33 cellular contexts compared by ENCODE assay signal in the genomic region with DNA sequence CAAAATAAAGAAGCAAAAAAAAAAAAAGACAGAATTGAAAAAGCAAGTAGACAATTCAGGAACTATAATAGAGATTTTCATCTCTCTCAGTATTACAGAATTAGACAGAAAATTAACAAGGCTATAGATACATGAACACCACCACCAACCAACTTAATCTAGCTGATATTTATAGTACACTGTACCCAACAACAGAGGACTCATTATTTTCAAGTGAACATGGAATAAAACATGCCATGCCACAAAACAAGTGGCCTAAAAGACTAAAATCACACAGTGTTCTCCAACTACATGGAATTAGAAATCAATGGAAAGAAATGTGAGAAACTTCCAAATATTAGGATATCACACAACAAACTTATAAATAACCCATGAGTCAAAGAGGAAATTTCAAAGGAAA.
"Had no signal": no experiment of that assay in that cellular context is flagged by ENCODE, and none has a peak within 500 bp of the region (broad histone marks: within the 10 kb centered on the region; RNA-seq: fewer than 3 reads in every experiment).

No MANE protein-coding gene starts in this region.

- H2AFZ ChIP-seq: hepatocyte had no signal

- H3K4me3 ChIP-seq: ascending aorta, coronary artery, dorsolateral prefrontal cortex, gastroesophageal sphincter, heart right ventricle, hepatocyte had no signal

- H3K27me3 Mint-ChIP-seq: activated B cell treated with CpG ODN at 0.5 μM for 24 hours; activated CD8-positive, alpha-beta T cell treated with anti-CD3 and anti-CD28 coated beads for 36 hours; activated naive CD4-positive, alpha-beta T cell treated with anti-CD3 and anti-CD28 coated beads, Interleukin-2, amount 10 ng/mL, durations not matched to agents 7 days and 5 days; activated naive CD8-positive, alpha-beta T cell treated with anti-CD3 and anti-CD28 coated beads, Interleukin-2, amount 10 ng/mL, durations not matched to agents 7 days and 5 days; activated T-cell treated with anti-CD3 and anti-CD28 coated beads, Interleukin-2, amount 50 U/mL, for 24 hours; central memory CD8-positive, alpha-beta T cell; dendritic cell treated with granulocyte-macrophage colony-stimulating factor and Interleukin-4, amounts not matched to agents 40 ng/mL and 50 ng/mL, for 4 days; T-helper 17 cell had no signal

- H3K27ac Mint-ChIP-seq: activated B cell treated with CpG ODN at 0.5 μM for 24 hours; activated CD8-positive, alpha-beta T cell treated with anti-CD3 and anti-CD28 coated beads for 36 hours; activated naive CD4-positive, alpha-beta T cell treated with anti-CD3 and anti-CD28 coated beads, Interleukin-2, amount 10 ng/mL, durations not matched to agents 7 days and 5 days; activated naive CD8-positive, alpha-beta T cell treated with anti-CD3 and anti-CD28 coated beads, Interleukin-2, amount 10 ng/mL, durations not matched to agents 7 days and 5 days; activated T-cell treated with anti-CD3 and anti-CD28 coated beads, Interleukin-2, amount 50 U/mL, for 24 hours; brain; dendritic cell treated with granulocyte-macrophage colony-stimulating factor and Interleukin-4, amounts not matched to agents 40 ng/mL and 50 ng/mL, for 4 days; endodermal cell; T-helper 2 cell treated with Interferon-gamma antibody and Interleukin-4, amounts not matched to agents 5 μg/mL and 100 μg/mL, for 36 hours had no signal

- ATAC-seq: activated CD4-positive, CD25-positive, alpha-beta regulatory T cell treated with anti-CD3 and anti-CD28 coated beads, Interleukin-2, amount 50 U/mL, for 24 hours; activated CD8-positive, alpha-beta T cell treated with anti-CD3 and anti-CD28 coated beads for 36 hours; activated naive CD4-positive, alpha-beta T cell treated with anti-CD3 and anti-CD28 coated beads, Interleukin-2, amount 50 U/mL, for 72 hours; esophagus mucosa; foreskin keratinocyte; gastroesophageal sphincter; T-helper 17 cell had no signal

- H3K4me3 Mint-ChIP-seq: activated B cell treated with CpG ODN at 0.5 μM for 24 hours; activated CD8-positive, alpha-beta T cell treated with anti-CD3 and anti-CD28 coated beads for 36 hours; activated naive CD4-positive, alpha-beta T cell treated with anti-CD3 and anti-CD28 coated beads, Interleukin-2, amount 10 ng/mL, durations not matched to agents 7 days and 5 days; activated naive CD8-positive, alpha-beta T cell treated with anti-CD3 and anti-CD28 coated beads, Interleukin-2, amount 10 ng/mL, durations not matched to agents 7 days and 5 days; activated T-cell treated with anti-CD3 and anti-CD28 coated beads, Interleukin-2, amount 50 U/mL, for 24 hours; brain; central memory CD8-positive, alpha-beta T cell; dendritic cell treated with granulocyte-macrophage colony-stimulating factor and Interleukin-4, amounts not matched to agents 40 ng/mL and 50 ng/mL, for 4 days; endodermal cell; T-helper 17 cell; T-helper 2 cell treated with Interferon-gamma antibody and Interleukin-4, amounts not matched to agents 5 μg/mL and 100 μg/mL, for 36 hours had no signal

- H3K9me3 ChIP-seq: ascending aorta, gastroesophageal sphincter, heart right ventricle had no signal

- H3K27ac ChIP-seq: ascending aorta, coronary artery, dorsolateral prefrontal cortex, foreskin keratinocyte, gastroesophageal sphincter, heart right ventricle, hepatocyte, WERI-Rb-1 had no signal

- H3K4me1 ChIP-seq: ascending aorta had no signal

- H3K4me2 ChIP-seq: hepatocyte had no signal

- DNase-seq: activated B cell treated with CpG ODN at 0.5 μM for 24 hours; activated CD4-positive, alpha-beta T cell treated with anti-CD3 and anti-CD28 coated beads for 48 hours; activated CD4-positive, alpha-beta T cell treated with anti-CD3 and anti-CD28 coated beads, Interleukin-2, amount 50 U/mL, for 1 hour; activated CD4-positive, alpha-beta T cell treated with anti-CD3 and anti-CD28 coated beads, Interleukin-2, amount 50 U/mL, for 48 hours; activated CD8-positive, alpha-beta memory T cell treated with anti-CD3 and anti-CD28 coated beads for 24 hours; activated CD8-positive, alpha-beta memory T cell treated with anti-CD3 and anti-CD28 coated beads, Interleukin-2, amount 50 U/mL, for 4 hours; activated CD8-positive, alpha-beta T cell treated with anti-CD3 and anti-CD28 coated beads for 36 hours; activated gamma-delta T cell; activated naive CD4-positive, alpha-beta T cell; activated naive CD4-positive, alpha-beta T cell treated with anti-CD3 and anti-CD28 coated beads, Interleukin-2, amount 10 ng/mL, durations not matched to agents 7 days and 5 days; activated naive CD8-positive, alpha-beta T cell treated with anti-CD3 and anti-CD28 coated beads, Interleukin-2, amount 10 ng/mL, durations not matched to agents 7 days and 5 days; activated T-cell treated with anti-CD3 and anti-CD28 coated beads for 4 hours; activated T-cell treated with anti-CD3 and anti-CD28 coated beads, Interleukin-2, amount 50 U/mL, for 24 hours; dorsolateral prefrontal cortex; effector memory CD4-positive, alpha-beta T cell; endodermal cell; foreskin keratinocyte; heart right ventricle; T-helper 1 cell; T-helper 17 cell; T1000; WERI-Rb-1 had no signal

- H3K27me3 ChIP-seq: ascending aorta, dorsolateral prefrontal cortex, foreskin keratinocyte, gastroesophageal sphincter, heart right ventricle, hepatocyte had no signal

- H3K9me3 Mint-ChIP-seq: activated B cell treated with CpG ODN at 0.5 μM for 24 hours; activated CD8-positive, alpha-beta T cell treated with anti-CD3 and anti-CD28 coated beads for 36 hours; activated naive CD4-positive, alpha-beta T cell treated with anti-CD3 and anti-CD28 coated beads, Interleukin-2, amount 10 ng/mL, durations not matched to agents 7 days and 5 days; activated naive CD4-positive, alpha-beta T cell treated with anti-CD3 and anti-CD28 coated beads, Interleukin-2, amount 50 U/mL, for 72 hours; activated naive CD8-positive, alpha-beta T cell treated with anti-CD3 and anti-CD28 coated beads, Interleukin-2, amount 10 ng/mL, durations not matched to agents 7 days and 5 days; activated T-cell treated with anti-CD3 and anti-CD28 coated beads, Interleukin-2, amount 50 U/mL, for 24 hours; central memory CD8-positive, alpha-beta T cell; dendritic cell treated with granulocyte-macrophage colony-stimulating factor and Interleukin-4, amounts not matched to agents 40 ng/mL and 50 ng/mL, for 4 days; T-helper 2 cell treated with Interferon-gamma antibody and Interleukin-4, amounts not matched to agents 5 μg/mL and 100 μg/mL, for 36 hours had no signal
